ENCODE assay signal across 8 cellular contexts in the genomic region with DNA sequence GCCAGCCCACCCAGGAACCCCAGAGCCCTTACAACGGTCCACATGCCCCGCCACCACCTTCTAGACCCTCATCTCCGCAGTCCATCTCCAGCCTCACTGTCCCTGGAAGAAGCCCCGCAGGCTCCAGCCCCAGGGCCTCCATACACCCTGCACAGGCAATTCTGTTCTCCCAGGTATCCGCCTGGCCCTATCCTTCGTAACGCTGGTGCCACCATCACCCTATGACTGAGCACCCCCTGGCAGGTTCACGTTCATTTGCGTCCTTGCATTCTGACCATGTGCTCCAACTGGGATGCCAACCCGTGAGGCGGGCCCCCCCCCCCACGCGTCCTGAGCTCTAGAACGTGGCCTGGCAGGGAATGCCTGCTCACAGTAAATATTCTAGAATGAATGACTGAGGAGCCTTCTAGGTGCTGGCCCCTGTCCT. TPM values are rescaled to one million over a fixed set of nuclear protein-coding genes. Genes with fewer than 3 reads are reported as not detected.
DNase-seq lines count a peak whose midpoint lies in the region; ATAC-seq and TF ChIP-seq lines count a peak whose summit lies in the region.

No MANE protein-coding gene starts in this region.

- H3K27ac Mint-ChIP-seq in IgD-negative memory B cell: peak overlapping the region in 2 of 3 donors; percentile 45 to 95

- POLR2A ChIA-PET in A673 (lab: Charles Lee; ENCODE audit: low non-redundant PET): interaction anchor here (0.5 kb wide), 1 partner anchor 570 kb away, joined by 3 read pairs; the partner anchor contains the start of gene RFLNA

- no peak for TF ChIP-seq POLR2A in breast epithelium (IDR thresholded peaks at IDR 0.05)

- H3K9me3 ChIP-seq in A673 (ENCODE audit: low read depth, low read length, poor library complexity, severe bottlenecking): no peaks in the 10 kb centered on the region
- H3K9me3 ChIP-seq in breast epithelium: no peaks in the 10 kb centered on the region
- no peaks in the 10 kb centered on the region for H3K9me3 ChIP-seq in muscle layer of duodenum (ENCODE audit: control insufficient read depth in 1 of 2, low read length in 2 of 2)

- H3K27me3 Mint-ChIP-seq in IgD-negative memory B cell: peaks cover 4% of the 10 kb centered on the region

- H3K4me1 ChIP-seq in A673 (ENCODE audit: insufficient read depth, low read length, poor library complexity, severe bottlenecking) (peaks cover 21% of the 10 kb centered on the region), breast epithelium (peaks cover 0 to 10% of the 10 kb centered on the region in 2 donors), muscle layer of duodenum (ENCODE audit: control insufficient read depth in 1 of 2, insufficient read depth in 2 of 2, low read length in 2 of 2) (peaks cover 5 to 19% of the 10 kb centered on the region in 2 donors)

- H3K4me3 ChIP-seq in A673 (ENCODE audit: low read depth, low read length, poor library complexity, severe bottlenecking): peak overlapping the region; percentile 70
- peak overlapping the region; percentile 62 to 85 (median 81) for H3K4me3 ChIP-seq in breast epithelium
- H3K4me3 ChIP-seq in muscle layer of duodenum (ENCODE audit: low read depth in 1 of 2, low read length in 2 of 2): peak overlapping the region; percentile 39 to 86

- peak overlapping the region; percentile 67 to 91 (median 87) for H3K4me3 Mint-ChIP-seq in IgD-negative memory B cell

- peaks cover 33 to 45% (median 35%) of the 10 kb centered on the region in 3 donors for H3K4me1 Mint-ChIP-seq in IgD-negative memory B cell

- CTCF ChIA-PET in A673 (lab: Charles Lee): no interaction called here

- H3K27ac ChIP-seq in A673 (ENCODE audit: low read depth, low read length, poor library complexity, severe bottlenecking) (peak overlapping the region; percentile 79), breast epithelium (peak overlapping the region; percentile 74 to 76), muscle layer of duodenum (ENCODE audit: low read length) (no peak overlapping the region)

- no peaks in the 10 kb centered on the region for H3K36me3 Mint-ChIP-seq in IgD-negative memory B cell

- H3K36me3 ChIP-seq in A673 (ENCODE audit: insufficient read depth, low read length, poor library complexity, severe bottlenecking) (peaks cover 19% of the 10 kb centered on the region), breast epithelium (no peaks in the 10 kb centered on the region), muscle layer of duodenum (ENCODE audit: control insufficient read depth in 1 of 2, insufficient read depth in 2 of 2, low read length in 2 of 2) (no peaks in the 10 kb centered on the region)

- no peaks in the 10 kb centered on the region for H3K9me3 Mint-ChIP-seq in IgD-negative memory B cell

- no peak for ATAC-seq in HG02588 (IDR thresholded peaks at IDR 0.05; ENCODE audit: unreplicated experiment)

- DNase-seq in A673 (ENCODE audit: low spot score) (no peak), breast epithelium (ENCODE audit: low spot score in 2 of 2) (no peak), GDM1 (lab: John Stamatoyannopoulos, UW) (no peak), DMS153 (lab: John Stamatoyannopoulos, UW) (no peak), NCI-H2029 treated with DMSO at 0.1 percent for 48 hours (lab: John Stamatoyannopoulos, UW) (no peak)

- H3K27me3 ChIP-seq in A673 (replicated peaks; ENCODE audit: insufficient read depth, low read depth, low read length, poor library complexity) (no peaks in the 10 kb centered on the region), breast epithelium (no peaks in the 10 kb centered on the region), muscle layer of duodenum (ENCODE audit: low read depth, low read length) (no peaks in the 10 kb centered on the region)

- intact Hi-C loops in A673 (cut with micrococcal nuclease; ENCODE audit: unreplicated experiment): no loop called here
- intact Hi-C loops in breast epithelium (cut with DNase I; ENCODE audit: low total_unique reads): no loop called here

- TF ChIP-seq CTCF in A673 (conservative IDR thresholded peaks at IDR 0.05; ENCODE audit: low read depth, low read length) (no peak), breast epithelium (IDR thresholded peaks at IDR 0.05) (no peak)

- BruUV-seq in A673 (replicated peaks; lab: Mats Ljungman, UMichigan): no TSS peak

RNA-seq across cellular contexts. Expression of gene SCARB1, which starts 0.7 kb away (rescaled TPM):
- 61.5 and 74.6 TPM in 2 replicates for total RNA-seq in A673 (2021)
- 23.9 TPM for polyA plus RNA-seq in IgD-negative memory B cell
- 10 to 100 TPM; 18.4 to 61.3 (median 20.2) TPM for total RNA-seq in breast epithelium

RNA-seq across cellular contexts. Expression of gene UBC, which starts 50.1 kb away (rescaled TPM):
- total RNA-seq in A673 (2021): 965 and 1,053 TPM in 2 replicates
- 1,893 TPM for polyA plus RNA-seq in IgD-negative memory B cell
- total RNA-seq in breast epithelium: 1,000 to 10,000 TPM; 1,552 to 1,797 (median 1,598) TPM
